ENCODE assay signal across 18 cellular contexts in the genomic region with DNA sequence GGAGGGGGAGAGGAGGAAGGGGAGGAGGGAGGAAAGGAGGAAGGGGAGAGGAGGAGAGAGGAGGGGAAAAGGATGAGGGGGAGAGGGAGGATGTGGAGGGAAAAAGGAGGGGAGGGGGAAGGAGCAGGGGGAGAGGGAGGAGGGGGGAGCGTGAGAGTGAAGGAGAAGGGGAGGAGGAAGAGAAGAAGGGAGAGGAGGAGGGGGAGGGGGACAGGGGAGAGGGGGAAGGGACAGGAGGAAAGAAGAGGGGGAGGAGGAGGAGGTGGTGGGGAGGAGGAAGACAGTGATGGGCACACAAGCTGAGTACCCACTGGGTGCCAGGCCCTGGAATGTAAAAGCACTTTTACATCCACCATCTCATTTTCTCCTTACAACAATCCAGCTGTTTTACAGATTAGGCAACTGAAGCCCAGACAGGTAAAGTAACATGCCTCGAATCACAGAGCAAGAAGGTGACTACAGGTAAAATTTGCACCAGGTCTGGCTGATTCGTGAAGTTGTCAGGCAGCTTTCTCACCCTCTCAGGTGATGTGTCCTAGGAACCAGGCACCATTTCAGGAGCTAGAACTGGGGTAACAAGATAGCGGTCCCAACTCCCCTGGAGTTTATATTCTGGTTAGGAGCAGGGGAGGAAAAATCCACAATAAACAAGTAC. TPM values are rescaled to one million over a fixed set of nuclear protein-coding genes. Genes with fewer than 3 reads are reported as not detected.
DNase-seq lines count a peak whose midpoint lies in the region; ATAC-seq, FAIRE-seq and TF ChIP-seq lines count a peak whose summit lies in the region.
"Had no signal": no experiment of that assay in that cellular context is flagged by ENCODE, and none has a peak within 500 bp of the region (broad histone marks: within the 10 kb centered on the region; RNA-seq: fewer than 3 reads in every experiment).

No MANE protein-coding gene starts in this region.

- ATAC-seq in upper lobe of right lung = no peak

- H3K27ac ChIP-seq in breast epithelium (peak overlapping the region; percentile 85 to 88), mucosa of rectum (ENCODE audit: low read depth in 2 of 2, low read length in 2 of 2) (peak overlapping the region; percentile 67 to 83), upper lobe of right lung (peak overlapping the region; percentile 66)
- H3K27ac ChIP-seq: cardiac muscle cell had no signal

- H3K4me3 Mint-ChIP-seq in MCF 10A (ENCODE audit: unreplicated experiment) (no peak overlapping the region), chondrocyte (ENCODE audit: unreplicated experiment) (no peak overlapping the region)
- H3K4me3 Mint-ChIP-seq: activated T-helper 1 cell treated with anti-CD3 and anti-CD28 coated beads, Interleukin-12 subunit alpha, Interleukin-12 subunit beta, Interleukin-2, Interleukin-4 antibody, amounts not matched to agents 30 ng/mL and 10 ng/mL and 1 ng/mL, durations not matched to agents 14 hours and 24 hours and 36 hours; immature natural killer cell; stimulated activated naive CD8-positive, alpha-beta T cell treated with anti-CD3 and anti-CD28 coated beads, Interleukin-15, Interleukin-2, amounts not matched to agents 100 ng/mL and 50 ng/mL, for 24 hours had no signal

- H3K27me3 ChIP-seq in breast epithelium (no peaks in the 10 kb centered on the region), mucosa of rectum (ENCODE audit: control insufficient read depth in 2 of 2, insufficient read depth in 2 of 2, low read length in 2 of 2) (no peaks in the 10 kb centered on the region), upper lobe of right lung (no peaks in the 10 kb centered on the region)
- H3K27me3 ChIP-seq: cardiac muscle cell, ovary had no signal

- H3K27ac Mint-ChIP-seq in MCF 10A (ENCODE audit: low read depth, unreplicated experiment) = no peak overlapping the region
- peak overlapping the region; percentile 79 for H3K27ac Mint-ChIP-seq in chondrocyte (ENCODE audit: unreplicated experiment)
- H3K27ac Mint-ChIP-seq: activated T-helper 1 cell treated with anti-CD3 and anti-CD28 coated beads, Interleukin-12 subunit alpha, Interleukin-12 subunit beta, Interleukin-2, Interleukin-4 antibody, amounts not matched to agents 30 ng/mL and 10 ng/mL and 1 ng/mL, durations not matched to agents 14 hours and 24 hours and 36 hours had no signal

- TF ChIP-seq POLR2A in breast epithelium (IDR thresholded peaks at IDR 0.05) = no peak

- H3K9ac ChIP-seq in mucosa of rectum (ENCODE audit: low read depth in 1 of 2, low read length in 2 of 2) = peak overlapping the region in 1 of 2 donors; percentile 49

- H3K36me3 Mint-ChIP-seq in MCF 10A (ENCODE audit: insufficient read depth, unreplicated experiment) (no peaks in the 10 kb centered on the region), chondrocyte (ENCODE audit: low read depth) (no peaks in the 10 kb centered on the region)
- H3K36me3 Mint-ChIP-seq: immature natural killer cell had no signal

- CTCF ChIA-PET in MCF 10A (lab: Yijun Ruan, JAX) = interaction anchor here (0.7 to 2.9 kb wide), 2 partner anchors 7 to 44 kb away, joined by 3 to 11 read pairs; no protein-coding TSS in a partner anchor

- H3K27me3 Mint-ChIP-seq in MCF 10A (ENCODE audit: insufficient read depth, unreplicated experiment) = no peaks in the 10 kb centered on the region
- H3K27me3 Mint-ChIP-seq in chondrocyte (ENCODE audit: low read depth) = no peaks in the 10 kb centered on the region
- H3K27me3 Mint-ChIP-seq: stimulated activated naive CD8-positive, alpha-beta T cell treated with anti-CD3 and anti-CD28 coated beads, Interleukin-15, Interleukin-2, amounts not matched to agents 100 ng/mL and 50 ng/mL, for 24 hours had no signal

- intact Hi-C loops in breast epithelium (cut with DNase I; ENCODE audit: low total_unique reads) = no loop called here
- intact Hi-C loops in MCF 10A (cut with micrococcal nuclease) = no loop called here
- intact Hi-C loops in upper lobe of right lung (cut with DNase I) = no loop called here

- H3K36me3 ChIP-seq in breast epithelium = no peaks in the 10 kb centered on the region
- no peaks in the 10 kb centered on the region for H3K36me3 ChIP-seq in mucosa of rectum (ENCODE audit: control insufficient read depth in 2 of 2, insufficient read depth in 2 of 2, low read length in 2 of 2)
- H3K36me3 ChIP-seq in upper lobe of right lung = no peaks in the 10 kb centered on the region
- H3K36me3 ChIP-seq: cardiac muscle cell, ovary had no signal

- H3K4me1 ChIP-seq in breast epithelium = peaks cover 0 to 9% of the 10 kb centered on the region in 2 donors
- peaks cover 5 to 17% of the 10 kb centered on the region in 2 donors for H3K4me1 ChIP-seq in mucosa of rectum (ENCODE audit: control insufficient read depth in 2 of 2, insufficient read depth in 2 of 2, low read length in 2 of 2)
- H3K4me1 ChIP-seq in upper lobe of right lung = peaks cover 16% of the 10 kb centered on the region

- H3K9me3 ChIP-seq in breast epithelium (no peaks in the 10 kb centered on the region), mucosa of rectum (ENCODE audit: control insufficient read depth in 2 of 2, low read length in 2 of 2) (no peaks in the 10 kb centered on the region), upper lobe of right lung (no peaks in the 10 kb centered on the region)
- H3K9me3 ChIP-seq: ovary had no signal

- no peaks in the 10 kb centered on the region for H3K9me3 Mint-ChIP-seq in MCF 10A (ENCODE audit: unreplicated experiment)
- H3K9me3 Mint-ChIP-seq in chondrocyte (ENCODE audit: low read depth) = no peaks in the 10 kb centered on the region
- H3K9me3 Mint-ChIP-seq: activated T-helper 1 cell treated with anti-CD3 and anti-CD28 coated beads, Interleukin-12 subunit alpha, Interleukin-12 subunit beta, Interleukin-2, Interleukin-4 antibody, amounts not matched to agents 30 ng/mL and 10 ng/mL and 1 ng/mL, durations not matched to agents 14 hours and 24 hours and 36 hours; immature natural killer cell; stimulated activated naive CD8-positive, alpha-beta T cell treated with anti-CD3 and anti-CD28 coated beads, Interleukin-15, Interleukin-2, amounts not matched to agents 100 ng/mL and 50 ng/mL, for 24 hours had no signal

- TF ChIP-seq CTCF in breast epithelium (IDR thresholded peaks at IDR 0.05) (no peak), MCF 10A (IDR thresholded peaks at IDR 0.05; ENCODE audit: unreplicated experiment) (no peak), chondrocyte (IDR thresholded peaks at IDR 0.05) (no peak), upper lobe of right lung (IDR thresholded peaks at IDR 0.05) (no peak)

- no TSS peak for BruUV-seq in MCF 10A (replicated peaks; lab: Mats Ljungman, UMichigan)

- no peak for DNase-seq in breast epithelium (ENCODE audit: low spot score in 2 of 2)
- no peak for DNase-seq in MCF 10A (ENCODE audit: unreplicated experiment)
- DNase-seq in chondrocyte (ENCODE audit: low spot score) = no peak
- no peak for DNase-seq in upper lobe of right lung
- no peak for DNase-seq in activated effector memory CD4-positive, alpha-beta T cell treated with anti-CD3 and anti-CD28 coated beads, Interleukin-2, amount 50 U/mL, for 16 hours
- DNase-seq in COLO668 (lab: John Stamatoyannopoulos, UW; ENCODE audit: unreplicated experiment) = no peak
- DNase-seq in GM19239 (ENCODE audit: insufficient read length, low spot score) = no peak
- DNase-seq: ACHN; activated CD4-positive, CD25-positive, alpha-beta regulatory T cell; immature natural killer cell; NCI-H446; SHP77; stimulated activated CD4-positive, alpha-beta T cell treated with anti-CD3 and anti-CD28 coated beads, Interleukin-2, amount 100 ng/mL, for 48 hours had no signal

- FAIRE-seq in GM19239 (lab: Jason Lieb, UNC) = no peak

- H3K4me3 ChIP-seq in breast epithelium (no peak overlapping the region), mucosa of rectum (ENCODE audit: low read length in 2 of 2) (no peak overlapping the region), upper lobe of right lung (no peak overlapping the region)
- H3K4me3 ChIP-seq: cardiac muscle cell, ovary had no signal

- peaks cover 6% of the 10 kb centered on the region for H3K4me1 Mint-ChIP-seq in MCF 10A (ENCODE audit: insufficient read depth, unreplicated experiment)
- H3K4me1 Mint-ChIP-seq in chondrocyte (ENCODE audit: low read depth) = peaks cover 25% of the 10 kb centered on the region

- POLR2A ChIA-PET in MCF 10A (lab: Yijun Ruan, JAX) = interaction anchor here (0.9 to 1.5 kb wide), 4 partner anchors 10 to 43 kb away, joined by 4 to 6 read pairs (median 4); partner anchors contain the start of gene LITAF

RNA-seq across cellular contexts. Expression of gene LITAF, which starts 10.0 kb away (rescaled TPM):
- 100 to 1,000 TPM in 1 of 3 donors, 10 to 100 TPM in 2; 50.6 to 109 (median 59.0) TPM for total RNA-seq in breast epithelium
- total RNA-seq in MCF 10A (2022) = 120 and 161 TPM in 2 replicates
- 74.5 to 91.9 TPM (median 90.0 TPM) in 3 replicates for total RNA-seq in chondrocyte
- 242 TPM for total RNA-seq in upper lobe of right lung
